21 cellular contexts compared by ENCODE assay signal in the genomic region with DNA sequence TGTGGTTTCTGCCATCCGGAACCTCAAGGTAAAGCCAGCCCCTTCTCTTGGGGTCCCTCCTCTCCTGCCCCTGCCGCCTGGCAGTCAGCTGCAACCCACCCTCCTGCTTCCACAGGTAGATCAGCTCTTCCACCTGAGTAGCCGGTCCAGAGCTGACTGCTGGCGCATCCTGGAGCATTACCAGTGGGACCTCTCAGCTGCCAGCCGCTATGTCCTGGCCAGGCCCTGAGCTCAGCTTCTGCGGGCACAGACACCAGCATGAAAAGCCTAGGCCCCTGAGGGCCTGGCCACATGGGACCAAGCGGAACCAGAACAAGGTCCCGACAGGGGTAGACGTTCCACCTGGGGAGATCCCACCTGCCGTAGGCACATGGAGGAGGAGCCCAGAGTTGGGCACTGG. TPM values are rescaled to one million over a fixed set of nuclear protein-coding genes. Genes with fewer than 3 reads are reported as not detected.
DNase-seq lines count a peak whose midpoint lies in the region; ATAC-seq and TF ChIP-seq lines count a peak whose summit lies in the region.
"Had no signal": no experiment of that assay in that cellular context is flagged by ENCODE, and none has a peak within 500 bp of the region (broad histone marks: within the 10 kb centered on the region; RNA-seq: fewer than 3 reads in every experiment).

No MANE protein-coding gene starts in this region.

- H3K4me3 ChIP-seq in H7 (ENCODE audit: insufficient read depth, low read depth, low read length) (no peak overlapping the region), MM.1S (ENCODE audit: low read length) (no peak overlapping the region)
- H3K4me3 ChIP-seq in naive thymus-derived CD4-positive, alpha-beta T cell (ENCODE audit: low read length), result no peak overlapping the region
- H3K4me3 ChIP-seq: A549; BLaER1 treated with 17β-estradiol and CSF1 and Interleukin-3, amounts not matched to agents 10 nM and 100 nM had no signal

- no peaks in the 10 kb centered on the region for H3K9me3 ChIP-seq in naive thymus-derived CD4-positive, alpha-beta T cell (ENCODE audit: control insufficient read depth in 2 of 3, low read length in 3 of 3)
- H3K9me3 ChIP-seq in MM.1S (replicated peaks; ENCODE audit: insufficient read depth, low read length), result no peaks in the 10 kb centered on the region
- H3K9me3 ChIP-seq: A549; BE2C; BLaER1 treated with 17β-estradiol and CSF1 and Interleukin-3, amounts not matched to agents 10 nM and 100 nM had no signal

- H3K4me2 ChIP-seq in MM.1S (ENCODE audit: low read depth, low read length), result no peak overlapping the region
- H3K4me2 ChIP-seq: A549 had no signal

- H3K79me2 ChIP-seq in MM.1S (ENCODE audit: low read length), result no peaks in the 10 kb centered on the region

- CTCF ChIA-PET in naive thymus-derived CD4-positive, alpha-beta T cell (lab: Charles Lee), result interaction anchor here (0.7 to 1.0 kb wide), 3 partner anchors 32 to 196 kb away, joined by 3 read pairs; no protein-coding TSS in a partner anchor

- H3K9me3 Mint-ChIP-seq in dendritic cell treated with granulocyte-macrophage colony-stimulating factor and Interleukin-4, amounts not matched to agents 40 ng/mL and 50 ng/mL, for 4 days, result no peaks in the 10 kb centered on the region
- H3K9me3 Mint-ChIP-seq in naive thymus-derived CD4-positive, alpha-beta T cell, result no peaks in the 10 kb centered on the region
- no peaks in the 10 kb centered on the region for H3K9me3 Mint-ChIP-seq in natural killer cell treated with Interleukin-12 subunit alpha and Interleukin-12 subunit beta and Interleukin-15 and Interleukin-18, amount 100 ng/mL, for 72 hours
- H3K9me3 Mint-ChIP-seq: CD4-positive, alpha-beta T cell; CD8-positive, alpha-beta memory T cell had no signal

- H3K4me3 Mint-ChIP-seq in dendritic cell treated with granulocyte-macrophage colony-stimulating factor and Interleukin-4, amounts not matched to agents 40 ng/mL and 50 ng/mL, for 4 days, result no peak overlapping the region
- no peak overlapping the region for H3K4me3 Mint-ChIP-seq in naive thymus-derived CD4-positive, alpha-beta T cell
- no peak overlapping the region for H3K4me3 Mint-ChIP-seq in natural killer cell treated with Interleukin-12 subunit alpha and Interleukin-12 subunit beta and Interleukin-15 and Interleukin-18, amount 100 ng/mL, for 72 hours
- H3K4me3 Mint-ChIP-seq: CD14-positive monocyte; CD4-positive, alpha-beta T cell had no signal

- H3K27me3 ChIP-seq in H7 (ENCODE audit: control insufficient read depth, insufficient read depth, low read length) (peaks cover 8% of the 10 kb centered on the region), MM.1S (replicated peaks; ENCODE audit: insufficient read depth, low read length) (no peaks in the 10 kb centered on the region; the same call in 1 of the 2 replicates)
- H3K27me3 ChIP-seq in naive thymus-derived CD4-positive, alpha-beta T cell (ENCODE audit: control insufficient read depth in 2 of 2, insufficient read depth in 2 of 2, low read length in 2 of 2), result no peaks in the 10 kb centered on the region
- H3K27me3 ChIP-seq: BE2C had no signal

- peaks cover 18% of the 10 kb centered on the region for H3K27me3 Mint-ChIP-seq in dendritic cell treated with granulocyte-macrophage colony-stimulating factor and Interleukin-4, amounts not matched to agents 40 ng/mL and 50 ng/mL, for 4 days
- no peaks in the 10 kb centered on the region for H3K27me3 Mint-ChIP-seq in naive thymus-derived CD4-positive, alpha-beta T cell
- no peaks in the 10 kb centered on the region for H3K27me3 Mint-ChIP-seq in natural killer cell treated with Interleukin-12 subunit alpha and Interleukin-12 subunit beta and Interleukin-15 and Interleukin-18, amount 100 ng/mL, for 72 hours
- H3K27me3 Mint-ChIP-seq: CD4-positive, alpha-beta T cell; CD8-positive, alpha-beta memory T cell had no signal

- peaks cover 13 to 32% of the 10 kb centered on the region in 2 donors for H3K4me1 ChIP-seq in naive thymus-derived CD4-positive, alpha-beta T cell (ENCODE audit: control insufficient read depth in 2 of 2, insufficient read depth in 2 of 2, low read length in 2 of 2)
- H3K4me1 ChIP-seq in MM.1S (ENCODE audit: low read length), result no peaks in the 10 kb centered on the region
- H3K4me1 ChIP-seq: BE2C had no signal

- H2AFZ ChIP-seq in MM.1S (ENCODE audit: low read length), result no peak overlapping the region

- H3K4me1 Mint-ChIP-seq in dendritic cell treated with granulocyte-macrophage colony-stimulating factor and Interleukin-4, amounts not matched to agents 40 ng/mL and 50 ng/mL, for 4 days (ENCODE audit: low read depth), result peaks cover 33% of the 10 kb centered on the region
- peaks cover 24 to 44% (median 30%) of the 10 kb centered on the region in 7 donors for H3K4me1 Mint-ChIP-seq in naive thymus-derived CD4-positive, alpha-beta T cell
- H3K4me1 Mint-ChIP-seq in natural killer cell treated with Interleukin-12 subunit alpha and Interleukin-12 subunit beta and Interleukin-15 and Interleukin-18, amount 100 ng/mL, for 72 hours (ENCODE audit: low read depth in 2 of 2), result peaks cover 4 to 8% of the 10 kb centered on the region in 2 donors

- H4K20me1 ChIP-seq in MM.1S (ENCODE audit: insufficient read depth, low read length), result no peaks in the 10 kb centered on the region

- H3K27ac ChIP-seq in naive thymus-derived CD4-positive, alpha-beta T cell (ENCODE audit: low read depth, low read length), result peak overlapping the region; percentile 17
- no peak overlapping the region for H3K27ac ChIP-seq in MM.1S (ENCODE audit: low read length)
- H3K27ac ChIP-seq: A549; BLaER1 treated with 17β-estradiol and CSF1 and Interleukin-3, amounts not matched to agents 10 nM and 100 nM had no signal

- no peaks in the 10 kb centered on the region for H3K9me2 ChIP-seq in MM.1S (replicated peaks; ENCODE audit: insufficient read depth, low read length)

- no peak for TF ChIP-seq CTCF in MM.1S (IDR thresholded peaks at IDR 0.05; ENCODE audit: low read length)

- ATAC-seq in naive thymus-derived CD4-positive, alpha-beta T cell, result no peak
- no peak for ATAC-seq in natural killer cell treated with Interleukin-12 subunit alpha and Interleukin-12 subunit beta and Interleukin-15 and Interleukin-18, amount 100 ng/mL, for 72 hours
- ATAC-seq: A549 had no signal

- peak; percentile 13 for DNase-seq in H7
- no peak for DNase-seq in naive thymus-derived CD4-positive, alpha-beta T cell
- no peak for DNase-seq in GDM1 (lab: John Stamatoyannopoulos, UW)
- no peak for DNase-seq in natural killer cell treated with Interleukin-12 subunit alpha and Interleukin-12 subunit beta and Interleukin-15 and Interleukin-18, amount 100 ng/mL, for 72 hours (ENCODE audit: low spot score)
- DNase-seq in MM.1S, result no peak
- DNase-seq: 8988T; ACHN; AML-193; BE2C; CD4-positive, alpha-beta T cell; CD8-positive, alpha-beta memory T cell; DMS53; DMS79 treated with DMSO at 0.1 percent for 48 hours; GOT3; HCEC 1CT had no signal

- H3K9ac ChIP-seq in MM.1S (ENCODE audit: low read length), result no peak overlapping the region

- H3F3A ChIP-seq in MM.1S (ENCODE audit: insufficient read depth, low read length), result no peaks in the 10 kb centered on the region

- H3K36me3 Mint-ChIP-seq in dendritic cell treated with granulocyte-macrophage colony-stimulating factor and Interleukin-4, amounts not matched to agents 40 ng/mL and 50 ng/mL, for 4 days (ENCODE audit: low read depth), result peaks cover 70% of the 10 kb centered on the region
- peaks cover 0 to 25% (median 18%) of the 10 kb centered on the region in 5 donors for H3K36me3 Mint-ChIP-seq in naive thymus-derived CD4-positive, alpha-beta T cell
- H3K36me3 Mint-ChIP-seq in natural killer cell treated with Interleukin-12 subunit alpha and Interleukin-12 subunit beta and Interleukin-15 and Interleukin-18, amount 100 ng/mL, for 72 hours, result no peaks in the 10 kb centered on the region

- POLR2A ChIA-PET in naive thymus-derived CD4-positive, alpha-beta T cell (lab: Charles Lee), result interaction anchor here (0.7 to 2.2 kb wide), 6 partner anchors 9 to 239 kb away, joined by 3 to 7 read pairs (median 4); a partner anchor contains a TSS

- H3K27ac Mint-ChIP-seq in dendritic cell treated with granulocyte-macrophage colony-stimulating factor and Interleukin-4, amounts not matched to agents 40 ng/mL and 50 ng/mL, for 4 days, result peak overlapping the region; percentile 34
- H3K27ac Mint-ChIP-seq in naive thymus-derived CD4-positive, alpha-beta T cell, result peak overlapping the region in 2 of 9 donors; percentile 51 to 75
- no peak overlapping the region for H3K27ac Mint-ChIP-seq in natural killer cell treated with Interleukin-12 subunit alpha and Interleukin-12 subunit beta and Interleukin-15 and Interleukin-18, amount 100 ng/mL, for 72 hours

- intact Hi-C loops in dendritic cell treated with granulocyte-macrophage colony-stimulating factor and Interleukin-4, amounts not matched to agents 40 ng/mL and 50 ng/mL, for 4 days (cut with micrococcal nuclease), result no loop called here
- intact Hi-C loops in naive thymus-derived CD4-positive, alpha-beta T cell (cut with micrococcal nuclease), result no loop called here

- H3K36me3 ChIP-seq in H7 (replicated peaks; ENCODE audit: control insufficient read depth, insufficient read depth, low read length) (peaks cover 13% of the 10 kb centered on the region), MM.1S (replicated peaks; ENCODE audit: insufficient read depth, low read length) (no peaks in the 10 kb centered on the region)
- H3K36me3 ChIP-seq in naive thymus-derived CD4-positive, alpha-beta T cell (ENCODE audit: control insufficient read depth in 2 of 3, insufficient read depth in 3 of 3, low read length in 3 of 3), result peaks cover 8 to 64% (median 16%) of the 10 kb centered on the region in 3 experiments
- H3K36me3 ChIP-seq: BE2C had no signal

RNA-seq across cellular contexts. Expression of a gene that starts 5.5 kb away (rescaled TPM):
- 26.5 and 27.8 TPM in 2 replicates for total RNA-seq in H7 (2014; rRNA removed; shearing (Covaris generic))
- 100 to 1,000 TPM in 1 of 5 experiments, 10 to 100 TPM in 4; 74.8 to 142 (median 85.0) TPM for total RNA-seq in naive thymus-derived CD4-positive, alpha-beta T cell
- 100 to 1,000 TPM; 162 to 212 TPM for polyA plus RNA-seq in naive thymus-derived CD4-positive, alpha-beta T cell
- 10 to 100 TPM; 32.2 to 48.4 TPM for total RNA-seq in natural killer cell treated with Interleukin-12 subunit alpha and Interleukin-12 subunit beta and Interleukin-15 and Interleukin-18, amount 100 ng/mL, for 72 hours

RNA-seq across cellular contexts. Expression of a gene that starts 8.0 kb away (rescaled TPM):
- 7.0 and 8.9 TPM in 2 replicates for total RNA-seq in H7 (2014; rRNA removed; shearing (Covaris generic))
- total RNA-seq in naive thymus-derived CD4-positive, alpha-beta T cell, result 10 to 100 TPM in 4 of 5 experiments, 1 to 10 TPM in 1; 1.5 to 23.4 (median 13.9) TPM
- polyA plus RNA-seq in naive thymus-derived CD4-positive, alpha-beta T cell, result 1 to 10 TPM; 5.8 to 7.4 TPM
- total RNA-seq in natural killer cell treated with Interleukin-12 subunit alpha and Interleukin-12 subunit beta and Interleukin-15 and Interleukin-18, amount 100 ng/mL, for 72 hours, result under 1 TPM in 1 of 2 donors, not detected in 1; 0.36 TPM
- total RNA-seq: G401 had no signal
- polyA plus RNA-seq: CD14-positive monocyte had no signal

RNA-seq across cellular contexts. Expression of a gene that starts 15.0 kb away (rescaled TPM):
- 280 and 385 TPM in 2 replicates for total RNA-seq in H7 (2014; rRNA removed; shearing (Covaris generic))
- total RNA-seq in naive thymus-derived CD4-positive, alpha-beta T cell, result 10 to 100 TPM; 31.5 to 58.5 (median 48.2) TPM
- polyA plus RNA-seq in naive thymus-derived CD4-positive, alpha-beta T cell, result 10 to 100 TPM; 45.2 to 64.9 TPM
- total RNA-seq in natural killer cell treated with Interleukin-12 subunit alpha and Interleukin-12 subunit beta and Interleukin-15 and Interleukin-18, amount 100 ng/mL, for 72 hours, result 10 to 100 TPM; 40.1 to 51.1 TPM

RNA-seq across cellular contexts. Expression of a gene that starts 18.8 kb away (rescaled TPM):
- 11.6 and 15.7 TPM in 2 replicates for total RNA-seq in H7 (2014; rRNA removed; shearing (Covaris generic))
- total RNA-seq in naive thymus-derived CD4-positive, alpha-beta T cell, result 10 to 100 TPM in 3 of 5 experiments, 1 to 10 TPM in 2; 1.6 to 17.8 (median 11.9) TPM
- under 1 TPM; 0.20 to 0.28 TPM for polyA plus RNA-seq in naive thymus-derived CD4-positive, alpha-beta T cell
- total RNA-seq in natural killer cell treated with Interleukin-12 subunit alpha and Interleukin-12 subunit beta and Interleukin-15 and Interleukin-18, amount 100 ng/mL, for 72 hours, result 1 to 10 TPM; 2.3 to 7.7 TPM
- polyA plus RNA-seq: CD14-positive monocyte had no signal

RNA-seq across cellular contexts. Expression of a gene that starts 31.3 kb away (rescaled TPM):
- not detected in 2 replicates for total RNA-seq in H7 (2014; rRNA removed; shearing (Covaris generic))
- not detected for total RNA-seq in naive thymus-derived CD4-positive, alpha-beta T cell
- polyA plus RNA-seq in naive thymus-derived CD4-positive, alpha-beta T cell, result not detected
- not detected for total RNA-seq in natural killer cell treated with Interleukin-12 subunit alpha and Interleukin-12 subunit beta and Interleukin-15 and Interleukin-18, amount 100 ng/mL, for 72 hours
- total RNA-seq: CD4-positive, alpha-beta T cell; CD8-positive, alpha-beta memory T cell; Daoy; G401 had no signal
- polyA plus RNA-seq: CD14-positive monocyte; CD8-positive, alpha-beta memory T cell had no signal
